8 cellular contexts compared by ENCODE assay signal in the genomic region with DNA sequence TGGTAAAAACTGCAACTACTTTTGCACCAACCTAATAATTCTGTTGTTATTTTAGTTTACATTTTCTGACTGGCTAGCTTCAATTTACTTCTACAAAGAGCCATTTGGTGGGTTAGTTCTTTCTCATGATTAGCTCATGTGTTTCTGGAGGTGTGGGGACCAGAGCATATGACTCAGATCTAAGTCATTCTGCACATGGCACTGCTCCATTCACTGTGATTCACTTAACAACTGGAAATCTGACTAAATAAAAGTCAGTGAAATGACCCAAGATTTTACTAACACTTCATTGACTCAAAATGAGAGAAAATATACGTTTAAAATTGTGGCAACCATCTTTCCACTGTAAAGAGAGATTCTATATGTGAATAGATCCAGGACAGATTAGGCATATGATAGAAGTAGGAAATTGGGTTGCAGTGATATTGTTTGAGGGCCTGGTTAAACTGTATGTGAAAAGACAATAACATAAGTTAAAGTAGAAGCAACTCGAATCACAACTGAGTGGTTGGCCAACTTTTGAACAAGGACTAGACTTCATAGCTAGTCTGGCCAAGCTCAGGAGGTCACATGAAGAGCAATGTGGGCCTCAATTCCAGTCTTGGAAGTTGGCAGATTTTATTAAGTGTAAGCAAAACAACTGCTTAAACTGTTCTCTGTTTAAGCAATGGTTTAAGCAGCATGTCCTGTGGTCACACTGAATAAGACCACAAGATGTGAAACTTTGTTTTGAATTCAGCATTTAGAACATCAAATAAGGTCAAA.
DNase-seq lines count a peak whose midpoint lies in the region; ATAC-seq and TF ChIP-seq lines count a peak whose summit lies in the region.

No MANE protein-coding gene starts in this region.

- H2AFZ ChIP-seq in ACC112 (ENCODE audit: low read length, unreplicated experiment), result peak overlapping the region; percentile 5
- peak overlapping the region; percentile 60 for H2AFZ ChIP-seq in GM23248
- H2AFZ ChIP-seq in SK-N-SH (ENCODE audit: low read depth), result peak overlapping the region; percentile 66; the same call in 1 of the 2 replicates

- peak overlapping the region; percentile 98 for H3K27ac ChIP-seq in ACC112 (ENCODE audit: low read depth, low read length)
- peak overlapping the region; percentile 95 for H3K27ac ChIP-seq in GM23248
- H3K27ac ChIP-seq in SK-N-SH (ENCODE audit: low read depth in 2 of 2, low read length in 1 of 2), result peak overlapping the region in 1 of 2 experiments; percentile 95; a peak in 2 of 4 replicates

- in situ Hi-C loops in GM23248 (cut with MboI), result no loop called here

- 2% methylated on average over 2 of the region's 2 CpGs for WGBS in GM23248 (ENCODE audit: low coverage in 1 of 2, low lambda C conversion rate in 2 of 2, missing lambda C conversion rate in 2 of 2), 2 experiments
- 22% methylated on average over 2 of the region's 2 CpGs for WGBS in SK-N-SH (ENCODE audit: low lambda C conversion rate)

- peaks cover 59% of the 10 kb centered on the region for H3K4me1 ChIP-seq in ACC112 (ENCODE audit: control insufficient read depth, insufficient read depth, low read length, unreplicated experiment)
- H3K4me1 ChIP-seq in GM23248 (ENCODE audit: insufficient read depth), result peaks cover 65% of the 10 kb centered on the region
- peaks cover 0 to 31% of the 10 kb centered on the region in 2 experiments; a peak in 3 of 4 replicates for H3K4me1 ChIP-seq in SK-N-SH (ENCODE audit: control insufficient read depth in 1 of 2, insufficient read depth in 2 of 2, low read depth in 1 of 2, low read length in 1 of 2)

- no peak for TF ChIP-seq CTCF in SK-N-SH (IDR thresholded peaks at IDR 0.05)
- TF ChIP-seq CTCF in GM10266 (IDR thresholded peaks at IDR 0.05; ENCODE audit: control insufficient read depth, insufficient read depth, low read depth, missing control alignments), result no peak

- ATAC-seq in GM18873 (IDR thresholded peaks at IDR 0.05; ENCODE audit: low FRiP score, unreplicated experiment) (no peak), GM18511 (IDR thresholded peaks at IDR 0.05; ENCODE audit: unreplicated experiment) (no peak), GM21526 (IDR thresholded peaks at IDR 0.05; ENCODE audit: low FRiP score, unreplicated experiment) (no peak)

- CTCF ChIA-PET in SK-N-SH (lab: Yijun Ruan, JAX), result no interaction called here

- H3K79me2 ChIP-seq in ACC112 (ENCODE audit: control insufficient read depth, insufficient read depth, low read length, unreplicated experiment) (no peaks in the 10 kb centered on the region), GM23248 (ENCODE audit: insufficient read depth) (no peaks in the 10 kb centered on the region), SK-N-SH (ENCODE audit: insufficient read depth) (no peaks in the 10 kb centered on the region)

- H3K9me2 ChIP-seq in GM23248 (ENCODE audit: insufficient read depth) (no peaks in the 10 kb centered on the region), SK-N-SH (no peaks in the 10 kb centered on the region)

- no peaks in the 10 kb centered on the region for H3K36me3 ChIP-seq in ACC112 (ENCODE audit: insufficient read depth, low read length)
- H3K36me3 ChIP-seq in GM23248 (ENCODE audit: low read depth), result no peaks in the 10 kb centered on the region
- H3K36me3 ChIP-seq in SK-N-SH (replicated peaks in 1 of 2; ENCODE audit: control insufficient read depth in 1 of 2, insufficient read depth in 2 of 2, low read length in 1 of 2), result peaks cover 0 to 4% of the 10 kb centered on the region in 2 experiments

- peak in 1 of 2 experiments; percentile 67; a peak in 1 of 4 replicates for TF ChIP-seq EP300 in SK-N-SH (IDR thresholded peaks at IDR 0.05; ENCODE audit: borderline replicate concordance in 1 of 2, low read depth in 1 of 2, low read length in 1 of 2)

- H3K9ac ChIP-seq in GM23248, result peak overlapping the region; percentile 67
- peak overlapping the region; percentile 51 for H3K9ac ChIP-seq in SK-N-SH

- TF ChIP-seq RAD21 in SK-N-SH (IDR thresholded peaks at IDR 0.05; ENCODE audit: low read length), result no peak

- no peaks in the 10 kb centered on the region for H3K27me3 ChIP-seq in ACC112 (ENCODE audit: insufficient read depth, low read length)
- H3K27me3 ChIP-seq in GM23248 (replicated peaks; ENCODE audit: insufficient read depth), result no peaks in the 10 kb centered on the region
- no peaks in the 10 kb centered on the region for H3K27me3 ChIP-seq in SK-N-SH (ENCODE audit: insufficient read depth)

- H4K20me1 ChIP-seq in GM23248 (ENCODE audit: insufficient read depth) (no peaks in the 10 kb centered on the region), SK-N-SH (ENCODE audit: insufficient read depth) (no peaks in the 10 kb centered on the region)

- POLR2A ChIA-PET in SK-N-SH (lab: Yijun Ruan, JAX), result interaction anchor here (0.7 kb wide), 1 partner anchor 30 kb away, joined by 3 read pairs; no protein-coding TSS in a partner anchor

- H3K9me3 ChIP-seq in GM23248 (ENCODE audit: low read depth), result no peaks in the 10 kb centered on the region
- H3K9me3 ChIP-seq in SK-N-SH, result no peaks in the 10 kb centered on the region

- H3F3A ChIP-seq in GM23248 (ENCODE audit: insufficient read depth) (peaks cover 46% of the 10 kb centered on the region), SK-N-SH (replicated peaks; ENCODE audit: insufficient read depth) (peaks cover 44% of the 10 kb centered on the region)

- 0 out of 2 replicates have a peak overlapping the region, but pooled peaks have one; percentile 15 for H3K4me3 ChIP-seq in ACC112 (ENCODE audit: low read depth, low read length)
- H3K4me3 ChIP-seq in GM23248, result no peak overlapping the region
- H3K4me3 ChIP-seq in SK-N-SH (ENCODE audit: low read depth in 2 of 2, low read length in 1 of 2), result no peak overlapping the region

- H3K4me2 ChIP-seq in GM23248 (ENCODE audit: unreplicated experiment), result peak overlapping the region; percentile 58
- H3K4me2 ChIP-seq in SK-N-SH, result 0 out of 2 replicates have a peak overlapping the region, but pooled peaks have one; percentile 2

- DNase-seq in GM23248 (peak; percentile 96), SK-N-SH (no peak), glomerular endothelial cell (ENCODE audit: extremely low read depth, low read depth, low spot score) (peak; percentile 70), GM10266 (ENCODE audit: extremely low spot score) (no peak)

TF ChIP-seq in SK-N-SH, 30 proteins besides CTCF, POLR2A, EP300 and RAD21 (continues in another document):
- TF ChIP-seq TEAD4 (IDR thresholded peaks at IDR 0.05; ENCODE audit: borderline replicate concordance, insufficient read depth), result 0 out of 2 replicates have a peak, but pooled peaks have one; percentile 41
- peak; percentile 90 for TF ChIP-seq JUND (IDR thresholded peaks at IDR 0.05)
- TF ChIP-seq SMC3 (IDR thresholded peaks at IDR 0.05; ENCODE audit: low read depth, low read length), result no peak
- TF ChIP-seq, protein P1, sequence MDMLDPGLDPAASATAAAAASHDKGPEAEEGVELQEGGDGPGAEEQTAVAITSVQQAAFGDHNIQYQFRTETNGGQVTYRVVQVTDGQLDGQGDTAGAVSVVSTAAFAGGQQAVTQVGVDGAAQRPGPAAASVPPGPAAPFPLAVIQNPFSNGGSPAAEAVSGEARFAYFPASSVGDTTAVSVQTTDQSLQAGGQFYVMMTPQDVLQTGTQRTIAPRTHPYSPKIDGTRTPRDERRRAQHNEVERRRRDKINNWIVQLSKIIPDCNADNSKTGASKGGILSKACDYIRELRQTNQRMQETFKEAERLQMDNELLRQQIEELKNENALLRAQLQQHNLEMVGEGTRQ (IDR thresholded peaks at IDR 0.05; ENCODE audit: borderline replicate concordance, low read depth, low read length), result no peak
- peak; percentile 36; the same call in 1 of the 2 replicates for TF ChIP-seq RXRA (IDR thresholded peaks at IDR 0.05; ENCODE audit: borderline replicate concordance, low read depth)
- TF ChIP-seq FOXM1 (IDR thresholded peaks at IDR 0.05; ENCODE audit: low read depth), result no peak
- TF ChIP-seq SIN3A (IDR thresholded peaks at IDR 0.05; ENCODE audit: borderline replicate concordance, low read depth, low read length), result no peak
- no peak for TF ChIP-seq NRF1 (IDR thresholded peaks at IDR 0.05; ENCODE audit: low read depth, low read length)
- TF ChIP-seq, protein P2, sequence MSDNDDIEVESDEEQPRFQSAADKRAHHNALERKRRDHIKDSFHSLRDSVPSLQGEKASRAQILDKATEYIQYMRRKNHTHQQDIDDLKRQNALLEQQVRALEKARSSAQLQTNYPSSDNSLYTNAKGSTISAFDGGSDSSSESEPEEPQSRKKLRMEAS (IDR thresholded peaks at IDR 0.05; ENCODE audit: low read depth), result peak; percentile 80
- peak; percentile 54; the same call in 1 of the 2 replicates for TF ChIP-seq POLR2AphosphoS5 (IDR thresholded peaks at IDR 0.05; ENCODE audit: low read depth, low read length)
- no peak for TF ChIP-seq FOXJ3 (CRISPR knock-in tag; IDR thresholded peaks at IDR 0.05)
- TF ChIP-seq, protein P3, sequence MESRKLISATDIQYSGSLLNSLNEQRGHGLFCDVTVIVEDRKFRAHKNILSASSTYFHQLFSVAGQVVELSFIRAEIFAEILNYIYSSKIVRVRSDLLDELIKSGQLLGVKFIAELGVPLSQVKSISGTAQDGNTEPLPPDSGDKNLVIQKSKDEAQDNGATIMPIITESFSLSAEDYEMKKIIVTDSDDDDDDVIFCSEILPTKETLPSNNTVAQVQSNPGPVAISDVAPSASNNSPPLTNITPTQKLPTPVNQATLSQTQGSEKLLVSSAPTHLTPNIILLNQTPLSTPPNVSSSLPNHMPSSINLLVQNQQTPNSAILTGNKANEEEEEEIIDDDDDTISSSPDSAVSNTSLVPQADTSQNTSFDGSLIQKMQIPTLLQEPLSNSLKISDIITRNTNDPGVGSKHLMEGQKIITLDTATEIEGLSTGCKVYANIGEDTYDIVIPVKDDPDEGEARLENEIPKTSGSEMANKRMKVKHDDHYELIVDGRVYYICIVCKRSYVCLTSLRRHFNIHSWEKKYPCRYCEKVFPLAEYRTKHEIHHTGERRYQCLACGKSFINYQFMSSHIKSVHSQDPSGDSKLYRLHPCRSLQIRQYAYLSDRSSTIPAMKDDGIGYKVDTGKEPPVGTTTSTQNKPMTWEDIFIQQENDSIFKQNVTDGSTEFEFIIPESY (IDR thresholded peaks at IDR 0.05; ENCODE audit: borderline replicate concordance, low read depth), result no peak
- TF ChIP-seq TCF12 (IDR thresholded peaks at IDR 0.05), result peak; percentile 79
- TF ChIP-seq GATA2 (CRISPR knock-in tag; IDR thresholded peaks at IDR 0.05), result no peak

Comparison
In these comparisons a context has a peak if more than half of its experiments do, and no peak if none do; other contexts are left out.
1. H2AFZ ChIP-seq: peak in every context shown above with its lines; median percentile 66 in SK-N-SH; 60 in GM23248; 5 in ACC112.
2. DNase-seq: peak in GM23248 (single experiment) and glomerular endothelial cell (single experiment); none in SK-N-SH (single experiment) and GM10266 (single experiment).